In genomic region chr1:165392634-165393571, GRCh38 we compare ENCODE assay signal across 8 cellular contexts. TPM values are rescaled to one million over a fixed set of nuclear protein-coding genes. Genes with fewer than 3 reads are reported as not detected.
DNase-seq lines count a peak whose midpoint lies in the region; ATAC-seq and TF ChIP-seq lines count a peak whose summit lies in the region.

No MANE protein-coding gene starts in this region.

- peak; percentile 95 for TF ChIP-seq CTCF in epithelial cell of esophagus (IDR thresholded peaks at IDR 0.05; ENCODE audit: insufficient read depth, low read depth, low read length, missing control alignments)

- peak overlapping the region; percentile 26 for H3K4me3 ChIP-seq in NT2/D1 (ENCODE audit: insufficient read length, low read depth)
- no peak overlapping the region for H3K4me3 ChIP-seq in epithelial cell of esophagus (ENCODE audit: low read length)

- H3K4me1 ChIP-seq in NT2/D1 (ENCODE audit: insufficient read depth, insufficient read length), result no peaks in the 10 kb centered on the region

- H3K9ac ChIP-seq in NT2/D1 (ENCODE audit: insufficient read length, low read depth), result peak overlapping the region; percentile 27

- H3K36me3 ChIP-seq in NT2/D1 (ENCODE audit: insufficient read depth, insufficient read length, low read length), result no peaks in the 10 kb centered on the region

- peak; percentile 100 for ATAC-seq in GM21423 (IDR thresholded peaks at IDR 0.05; ENCODE audit: unreplicated experiment)

- H3K27me3 ChIP-seq in NT2/D1 (ENCODE audit: insufficient read depth, insufficient read length), result peaks cover 2% of the 10 kb centered on the region

- DNase-seq in DMS 273 (lab: John Stamatoyannopoulos, UW; ENCODE audit: unreplicated experiment) (peak; percentile 91), HT1080 (ENCODE audit: low read depth) (peak; percentile 89), NT2/D1 (ENCODE audit: low read depth, low spot score) (peak; percentile 75), epithelial cell of esophagus (ENCODE audit: low read depth) (peak; percentile 66), myocyte (ENCODE audit: low read depth) (peak; percentile 98)
- DNase-seq in activated CD8-positive, alpha-beta memory T cell treated with anti-CD3 and anti-CD28 coated beads, Interleukin-2, amount 50 U/mL, for 24 hours (ENCODE audit: extremely low read depth), result peak; percentile 80
- peak; percentile 72 for DNase-seq in stimulated activated CD8-positive, alpha-beta memory T cell treated with anti-CD3 and anti-CD28 coated beads, Interleukin-7, amount 100 ng/mL, for 24 hours (ENCODE audit: low read depth)

- no peaks in the 10 kb centered on the region for H3K9me3 ChIP-seq in NT2/D1 (ENCODE audit: insufficient read depth, low read length)

RNA-seq across cellular contexts. Expression of gene LMX1A, which starts 36.4 kb away (rescaled TPM):
- total RNA-seq in HT1080 (2014; rRNA removed; shearing (Covaris generic)), result not detected in 2 replicates
- not detected in 2 replicates for polyA plus RNA-seq in HT1080 (2015; cell fraction: cytosol; rRNA removed)
- not detected in 2 replicates for polyA plus RNA-seq in HT1080 (2015; cell fraction: nucleus; rRNA removed)
- total RNA-seq in myocyte, result not detected in 2 replicates
- not detected for polyA plus RNA-seq in myocyte (2012)

RNA-seq across cellular contexts. Expression of gene RXRG, which starts 52.0 kb away (rescaled TPM):
- not detected in 2 replicates for total RNA-seq in HT1080 (2014; rRNA removed; shearing (Covaris generic))
- not detected in 2 replicates for polyA plus RNA-seq in HT1080 (2015; cell fraction: cytosol; rRNA removed)
- not detected in 2 replicates for polyA plus RNA-seq in HT1080 (2015; cell fraction: nucleus; rRNA removed)
- 0.08 TPM in 1 of 2 replicates, not detected in the other for total RNA-seq in myocyte
- 0.19 TPM for polyA plus RNA-seq in myocyte (2012)
